ENCODE assay signal across 35 cellular contexts in the genomic region with DNA sequence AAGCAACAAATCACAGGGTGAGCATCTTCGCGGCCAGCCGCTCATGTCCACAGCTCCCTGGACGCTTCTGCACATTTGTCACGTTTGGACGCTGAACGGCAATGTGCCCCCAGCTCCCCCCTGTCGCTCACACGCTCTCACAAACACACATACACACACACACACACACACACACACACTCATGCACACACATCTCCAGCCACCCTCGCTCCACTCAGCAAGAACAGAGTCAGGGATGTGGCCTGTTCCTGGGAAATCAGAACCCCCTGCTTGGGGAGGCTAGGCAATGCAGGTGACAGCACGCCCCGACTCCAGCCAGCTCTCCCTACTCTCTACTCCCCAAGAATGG.
"Had no signal": no experiment of that assay in that cellular context is flagged by ENCODE, and none has a peak within 500 bp of the region (broad histone marks: within the 10 kb centered on the region; RNA-seq: fewer than 3 reads in every experiment).

No MANE protein-coding gene starts in this region.

- H3K9me3 ChIP-seq: gastrocnemius medialis, pancreas, psoas muscle, sigmoid colon, suprapubic skin, tibial artery had no signal

- H3K4me3 Mint-ChIP-seq: activated CD4-positive, alpha-beta memory T cell treated with anti-CD3 and anti-CD28 coated beads for 36 hours; activated CD4-positive, alpha-beta T cell treated with anti-CD3 and anti-CD28 coated beads, Interleukin-2, amount 10 ng/mL, durations not matched to agents 24 days and 14 days; activated naive CD4-positive, alpha-beta T cell treated with anti-CD3 and anti-CD28 coated beads, Interleukin-2, amount 10 ng/mL, durations not matched to agents 7 days and 5 days; activated T-helper 1 cell treated with anti-CD3 and anti-CD28 coated beads, Interleukin-12 subunit alpha, Interleukin-12 subunit beta, Interleukin-2, Interleukin-4 antibody, amounts not matched to agents 30 ng/mL and 10 ng/mL and 1 ng/mL, durations not matched to agents 14 hours and 24 hours and 36 hours; effector memory CD8-positive, alpha-beta T cell; nephron; T-helper 1 cell treated with Interleukin-12 subunit alpha and Interleukin-12 subunit beta and Interleukin-4 antibody, amounts not matched to agents 30 μg/mL and 1 μg/mL, for 36 hours had no signal

- H3K9me3 Mint-ChIP-seq: activated CD4-positive, alpha-beta memory T cell treated with anti-CD3 and anti-CD28 coated beads for 36 hours; activated CD4-positive, alpha-beta T cell treated with anti-CD3 and anti-CD28 coated beads, Interleukin-2, amount 10 ng/mL, durations not matched to agents 24 days and 14 days; activated naive CD4-positive, alpha-beta T cell treated with anti-CD3 and anti-CD28 coated beads, Interleukin-2, amount 10 ng/mL, durations not matched to agents 7 days and 5 days; activated T-helper 1 cell treated with anti-CD3 and anti-CD28 coated beads, Interleukin-12 subunit alpha, Interleukin-12 subunit beta, Interleukin-2, Interleukin-4 antibody, amounts not matched to agents 30 ng/mL and 10 ng/mL and 1 ng/mL, durations not matched to agents 14 hours and 24 hours and 36 hours; effector memory CD8-positive, alpha-beta T cell; T-helper 1 cell treated with Interleukin-12 subunit alpha and Interleukin-12 subunit beta and Interleukin-4 antibody, amounts not matched to agents 30 μg/mL and 1 μg/mL, for 36 hours had no signal

- H3K27ac ChIP-seq: brain microvascular endothelial cell, gastrocnemius medialis, pancreas, psoas muscle, sigmoid colon, suprapubic skin, tibial artery, VCaP had no signal

- FAIRE-seq: astrocyte, pancreas, small intestine, TTC549 had no signal

- H3K4me3 ChIP-seq: gastrocnemius medialis, pancreas, psoas muscle, sigmoid colon, suprapubic skin, tibial artery had no signal

- H3K27me3 ChIP-seq: gastrocnemius medialis, pancreas had no signal

- H3K27ac Mint-ChIP-seq: activated CD4-positive, alpha-beta memory T cell treated with anti-CD3 and anti-CD28 coated beads for 36 hours; activated CD4-positive, alpha-beta T cell treated with anti-CD3 and anti-CD28 coated beads, Interleukin-2, amount 10 ng/mL, durations not matched to agents 24 days and 14 days; activated naive CD4-positive, alpha-beta T cell treated with anti-CD3 and anti-CD28 coated beads, Interleukin-2, amount 10 ng/mL, durations not matched to agents 7 days and 5 days; activated T-helper 1 cell treated with anti-CD3 and anti-CD28 coated beads, Interleukin-12 subunit alpha, Interleukin-12 subunit beta, Interleukin-2, Interleukin-4 antibody, amounts not matched to agents 30 ng/mL and 10 ng/mL and 1 ng/mL, durations not matched to agents 14 hours and 24 hours and 36 hours; effector memory CD8-positive, alpha-beta T cell; nephron; T-helper 1 cell treated with Interleukin-12 subunit alpha and Interleukin-12 subunit beta and Interleukin-4 antibody, amounts not matched to agents 30 μg/mL and 1 μg/mL, for 36 hours had no signal

- H3K4me1 Mint-ChIP-seq: activated CD4-positive, alpha-beta T cell treated with anti-CD3 and anti-CD28 coated beads, Interleukin-2, amount 10 ng/mL, durations not matched to agents 24 days and 14 days; activated naive CD4-positive, alpha-beta T cell treated with anti-CD3 and anti-CD28 coated beads, Interleukin-2, amount 10 ng/mL, durations not matched to agents 7 days and 5 days; nephron had no signal

- ATAC-seq: effector memory CD8-positive, alpha-beta T cell; gastrocnemius medialis; left cardiac atrium; pancreas; psoas muscle had no signal

- H3K36me3 ChIP-seq: brain microvascular endothelial cell, gastrocnemius medialis, pancreas, sigmoid colon, suprapubic skin, tibial artery had no signal

- DNase-seq: activated CD4-positive, alpha-beta memory T cell treated with anti-CD3 and anti-CD28 coated beads for 36 hours; activated CD4-positive, alpha-beta T cell treated with anti-CD3 and anti-CD28 coated beads, Interleukin-2, amount 10 ng/mL, durations not matched to agents 24 days and 14 days; activated CD4-positive, CD25-positive, alpha-beta regulatory T cell treated with anti-CD3 and anti-CD28 coated beads, Interleukin-2, amount 50 U/mL, for 72 hours; activated CD8-positive, alpha-beta memory T cell treated with anti-CD3 and anti-CD28 coated beads, Interleukin-2, amount 50 U/mL, for 4 hours; activated gamma-delta T cell; activated naive CD4-positive, alpha-beta T cell treated with anti-CD3 and anti-CD28 coated beads, Interleukin-2, amount 10 ng/mL, durations not matched to agents 7 days and 5 days; activated T-cell treated with anti-CD3 and anti-CD28 coated beads, Interleukin-2, amount 50 U/mL, for 1 hour; amniotic stem cell; brain microvascular endothelial cell; cortex of kidney; effector memory CD8-positive, alpha-beta T cell; erythroblast; gastrocnemius medialis; glutamatergic neuron; islet precursor cell; left cardiac atrium; mammary epithelial cell; nucleus accumbens; small intestine; stimulated activated CD4-positive, alpha-beta T cell treated with anti-CD3 and anti-CD28 coated beads, Interleukin-1b, Interleukin-23, amount 100 ng/mL, for 48 hours; stimulated activated CD4-positive, alpha-beta T cell treated with anti-CD3 and anti-CD28 coated beads, Interleukin-4, amount 100 ng/mL, for 4 hours; stimulated activated CD8-positive, alpha-beta memory T cell treated with anti-CD3 and anti-CD28 coated beads, Interleukin-4, amount 100 ng/mL, for 48 hours; stimulated activated naive CD4-positive, alpha-beta T cell; T-helper 9 cell; tibial artery had no signal

- H3K36me3 Mint-ChIP-seq: activated CD4-positive, alpha-beta memory T cell treated with anti-CD3 and anti-CD28 coated beads for 36 hours; activated naive CD4-positive, alpha-beta T cell treated with anti-CD3 and anti-CD28 coated beads, Interleukin-2, amount 10 ng/mL, durations not matched to agents 7 days and 5 days had no signal
